ENCODE assay signal across 8 cellular contexts in the genomic region with DNA sequence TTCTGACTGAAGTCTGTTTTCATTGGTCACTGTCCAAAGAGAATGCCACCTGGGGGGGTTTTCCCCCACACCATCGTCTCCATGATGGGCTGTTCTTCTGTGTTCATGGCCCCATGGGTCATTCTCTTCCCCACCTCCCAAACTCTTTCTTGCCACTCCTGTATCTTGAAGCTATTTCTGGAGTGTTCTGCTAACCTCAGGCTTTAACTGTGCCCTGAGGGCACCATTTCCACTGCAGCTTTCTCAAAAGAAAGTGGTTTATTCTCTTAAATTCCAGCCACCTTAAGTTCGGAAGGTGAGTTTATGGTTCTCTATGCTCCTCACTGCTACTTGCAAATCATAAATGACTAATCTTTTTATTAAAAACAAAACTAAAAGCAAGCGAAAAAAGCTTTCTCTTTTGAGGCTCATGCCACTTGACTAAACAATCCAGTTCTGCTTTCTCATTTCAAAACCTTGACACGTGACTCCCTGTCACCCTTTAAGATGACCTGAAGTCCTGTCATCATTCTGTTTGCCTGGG. TPM values are rescaled to one million over a fixed set of nuclear protein-coding genes. Genes with fewer than 3 reads are reported as not detected.
A peak's percentile ranks its signal among the peaks of the same experiment; 100 is the strongest.
DNase-seq lines count a peak whose midpoint lies in the region; ATAC-seq and TF ChIP-seq lines count a peak whose summit lies in the region.

No MANE protein-coding gene starts in this region.

- DNase-seq in activated CD8-positive, alpha-beta memory T cell treated with anti-CD3 and anti-CD28 coated beads, Interleukin-2, amount 10 ng/mL, durations not matched to agents 7 days and 5 days: peak; percentile 66
- no peak for DNase-seq in activated CD8-positive, alpha-beta memory T cell treated with anti-CD3 and anti-CD28 coated beads, Interleukin-2, amount 50 U/mL, for 48 hours
- peak; percentile 81 for DNase-seq in natural killer cell treated with Interleukin-12 subunit alpha and Interleukin-12 subunit beta and Interleukin-15 and Interleukin-18, amount 100 ng/mL, for 72 hours (ENCODE audit: low spot score)
- DNase-seq in DMS53 (lab: John Stamatoyannopoulos, UW) (no peak), NCI-H1694 (lab: John Stamatoyannopoulos, UW) (no peak), mesendoderm (no peak)

- H3K27me3 Mint-ChIP-seq in activated CD8-positive, alpha-beta memory T cell treated with anti-CD3 and anti-CD28 coated beads, Interleukin-2, amount 10 ng/mL, durations not matched to agents 7 days and 5 days: no peaks in the 10 kb centered on the region
- H3K27me3 Mint-ChIP-seq in natural killer cell treated with Interleukin-12 subunit alpha and Interleukin-12 subunit beta and Interleukin-15 and Interleukin-18, amount 100 ng/mL, for 72 hours: no peaks in the 10 kb centered on the region

- peak overlapping the region; percentile 57 for H3K4me3 Mint-ChIP-seq in activated CD8-positive, alpha-beta memory T cell treated with anti-CD3 and anti-CD28 coated beads, Interleukin-2, amount 10 ng/mL, durations not matched to agents 7 days and 5 days
- H3K4me3 Mint-ChIP-seq in natural killer cell treated with Interleukin-12 subunit alpha and Interleukin-12 subunit beta and Interleukin-15 and Interleukin-18, amount 100 ng/mL, for 72 hours: peak overlapping the region; percentile 78

- peak; percentile 93 for ATAC-seq in activated CD8-positive, alpha-beta memory T cell treated with anti-CD3 and anti-CD28 coated beads, Interleukin-2, amount 10 ng/mL, durations not matched to agents 7 days and 5 days
- peak; percentile 88 for ATAC-seq in HG02763 (IDR thresholded peaks at IDR 0.05; ENCODE audit: unreplicated experiment)
- ATAC-seq in natural killer cell treated with Interleukin-12 subunit alpha and Interleukin-12 subunit beta and Interleukin-15 and Interleukin-18, amount 100 ng/mL, for 72 hours: peak; percentile 90 to 92

- no CpG with 5 or more reads among the region's 4 CpGs for WGBS in mesendoderm (ENCODE audit: extremely low coverage, insufficient coverage, low lambda C conversion rate)

- H3K36me3 Mint-ChIP-seq in activated CD8-positive, alpha-beta memory T cell treated with anti-CD3 and anti-CD28 coated beads, Interleukin-2, amount 10 ng/mL, durations not matched to agents 7 days and 5 days: peaks cover 2% of the 10 kb centered on the region
- no peaks in the 10 kb centered on the region for H3K36me3 Mint-ChIP-seq in natural killer cell treated with Interleukin-12 subunit alpha and Interleukin-12 subunit beta and Interleukin-15 and Interleukin-18, amount 100 ng/mL, for 72 hours

- peaks cover 15% of the 10 kb centered on the region for H3K4me1 Mint-ChIP-seq in activated CD8-positive, alpha-beta memory T cell treated with anti-CD3 and anti-CD28 coated beads, Interleukin-2, amount 10 ng/mL, durations not matched to agents 7 days and 5 days
- peaks cover 17 to 20% of the 10 kb centered on the region in 2 donors for H3K4me1 Mint-ChIP-seq in natural killer cell treated with Interleukin-12 subunit alpha and Interleukin-12 subunit beta and Interleukin-15 and Interleukin-18, amount 100 ng/mL, for 72 hours (ENCODE audit: low read depth in 2 of 2)

- H3K9me3 Mint-ChIP-seq in activated CD8-positive, alpha-beta memory T cell treated with anti-CD3 and anti-CD28 coated beads, Interleukin-2, amount 10 ng/mL, durations not matched to agents 7 days and 5 days (ENCODE audit: low read depth): no peaks in the 10 kb centered on the region
- no peaks in the 10 kb centered on the region for H3K9me3 Mint-ChIP-seq in natural killer cell treated with Interleukin-12 subunit alpha and Interleukin-12 subunit beta and Interleukin-15 and Interleukin-18, amount 100 ng/mL, for 72 hours

- H3K9me2 ChIP-seq in OCI-LY1 (ENCODE audit: low read depth, low read length): no peaks in the 10 kb centered on the region

- no peak overlapping the region for H2BK15ac ChIP-seq in mesendoderm (replicated peaks; ENCODE audit: low read depth)

- no peak overlapping the region for H4K8ac ChIP-seq in mesendoderm (ENCODE audit: low read depth, low read length)

- no peak overlapping the region for H4K5ac ChIP-seq in mesendoderm (ENCODE audit: low read length)

- H3K36me3 ChIP-seq in OCI-LY1 (ENCODE audit: insufficient read depth, low read length) (no peaks in the 10 kb centered on the region), mesendoderm (ENCODE audit: control insufficient read depth, insufficient read depth, low read length) (no peaks in the 10 kb centered on the region)

- H3K27ac Mint-ChIP-seq in activated CD8-positive, alpha-beta memory T cell treated with anti-CD3 and anti-CD28 coated beads, Interleukin-2, amount 10 ng/mL, durations not matched to agents 7 days and 5 days: peak overlapping the region; percentile 95
- H3K27ac Mint-ChIP-seq in natural killer cell treated with Interleukin-12 subunit alpha and Interleukin-12 subunit beta and Interleukin-15 and Interleukin-18, amount 100 ng/mL, for 72 hours: no peak overlapping the region

- H3K79me2 ChIP-seq in OCI-LY1 (ENCODE audit: insufficient read depth, low read length) (no peaks in the 10 kb centered on the region), mesendoderm (ENCODE audit: control insufficient read depth, insufficient read depth, low read length) (no peaks in the 10 kb centered on the region)

- H3K9ac ChIP-seq in OCI-LY1 (ENCODE audit: low read length): peak overlapping the region; percentile 57
- H3K9ac ChIP-seq in mesendoderm (ENCODE audit: low read length): no peak overlapping the region

- H2AFZ ChIP-seq in OCI-LY1 (ENCODE audit: low read length): no peak overlapping the region

- H3K27ac ChIP-seq in OCI-LY1 (ENCODE audit: low read depth, low read length, poor library complexity, severe bottlenecking): peak overlapping the region; percentile 81
- H3K27ac ChIP-seq in mesendoderm (ENCODE audit: low read depth, low read length): no peak overlapping the region

- H3K56ac ChIP-seq in mesendoderm (ENCODE audit: low read length): no peak overlapping the region

- no peak overlapping the region for H2BK120ac ChIP-seq in mesendoderm (ENCODE audit: low read depth, low read length)

- no peak overlapping the region for H3K4me3 ChIP-seq in OCI-LY1 (ENCODE audit: low read depth, low read length, poor library complexity, severe bottlenecking)
- H3K4me3 ChIP-seq in mesendoderm (ENCODE audit: low read length): no peak overlapping the region

- no peaks in the 10 kb centered on the region for H3F3A ChIP-seq in OCI-LY1 (ENCODE audit: insufficient read depth, low read length)

- H4K20me1 ChIP-seq in OCI-LY1 (ENCODE audit: insufficient read depth, low read length): no peaks in the 10 kb centered on the region

- no peaks in the 10 kb centered on the region for H3K9me3 ChIP-seq in OCI-LY1 (ENCODE audit: low read length)

- H2BK5ac ChIP-seq in mesendoderm (ENCODE audit: low read length): no peak overlapping the region

- no peaks in the 10 kb centered on the region for H3K79me1 ChIP-seq in mesendoderm (ENCODE audit: low read length)

- H3K4me2 ChIP-seq in OCI-LY1 (ENCODE audit: low read length) (peak overlapping the region; percentile 43), mesendoderm (ENCODE audit: low read length) (no peak overlapping the region)

- no peak overlapping the region for H3K18ac ChIP-seq in mesendoderm (ENCODE audit: low read length)

- CTCF ChIA-PET in activated CD8-positive, alpha-beta memory T cell treated with anti-CD3 and anti-CD28 coated beads, Interleukin-2, amount 10 ng/mL, durations not matched to agents 7 days and 5 days (lab: Charles Lee): interaction anchor here (0.7 to 2.2 kb wide), 6 partner anchors 16 to 309 kb away, joined by 3 to 6 read pairs (median 3); no protein-coding TSS in a partner anchor

- H3K27me3 ChIP-seq in OCI-LY1 (ENCODE audit: insufficient read depth, low read length) (no peaks in the 10 kb centered on the region), mesendoderm (ENCODE audit: insufficient read depth, low read length, poor library complexity) (no peaks in the 10 kb centered on the region)

- H3K4ac ChIP-seq in mesendoderm (ENCODE audit: low read depth, low read length): no peak overlapping the region

- peaks cover 15% of the 10 kb centered on the region for H3K4me1 ChIP-seq in OCI-LY1 (ENCODE audit: insufficient read depth, low read length, severe bottlenecking)
- H3K4me1 ChIP-seq in mesendoderm (ENCODE audit: control insufficient read depth, low read depth, low read length): no peaks in the 10 kb centered on the region

- no peak overlapping the region for H3K23ac ChIP-seq in mesendoderm (ENCODE audit: low read length)

- no peak overlapping the region for H2AK5ac ChIP-seq in mesendoderm (ENCODE audit: low read length)

- TF ChIP-seq CTCF in OCI-LY1 (IDR thresholded peaks at IDR 0.05; ENCODE audit: low read length): no peak

RNA-seq across cellular contexts. Expression of a gene that starts 7.4 kb away (rescaled TPM):
- 10 to 100 TPM; 73.2 to 73.8 TPM for total RNA-seq in activated CD8-positive, alpha-beta memory T cell treated with anti-CD3 and anti-CD28 coated beads, Interleukin-2, amount 10 ng/mL, durations not matched to agents 7 days and 5 days
- total RNA-seq in natural killer cell treated with Interleukin-12 subunit alpha and Interleukin-12 subunit beta and Interleukin-15 and Interleukin-18, amount 100 ng/mL, for 72 hours: 10 to 100 TPM; 42.2 to 58.0 TPM
- polyA plus RNA-seq in mesendoderm (2013, experiment 1 of 2): 0.11 TPM
- polyA plus RNA-seq in mesendoderm (2013, experiment 2 of 2): 0.06 TPM

Comparison
In these comparisons a context has a peak if more than half of its experiments do, and no peak if none do; other contexts are left out.
1. DNase-seq: peak in activated CD8-positive, alpha-beta memory T cell treated with anti-CD3 and anti-CD28 coated beads, Interleukin-2, amount 10 ng/mL, durations not matched to agents 7 days and 5 days (single experiment) and natural killer cell treated with Interleukin-12 subunit alpha and Interleukin-12 subunit beta and Interleukin-15 and Interleukin-18, amount 100 ng/mL, for 72 hours (single experiment); none in activated CD8-positive, alpha-beta memory T cell treated with anti-CD3 and anti-CD28 coated beads, Interleukin-2, amount 50 U/mL, for 48 hours (single experiment), DMS53 (single experiment), NCI-H1694 (single experiment) and mesendoderm (single experiment).
2. Peak in every context shown above with its lines, with median percentiles within 50 percentile points of each other: ATAC-seq.